8 cellular contexts compared by ENCODE assay signal in the genomic region with DNA sequence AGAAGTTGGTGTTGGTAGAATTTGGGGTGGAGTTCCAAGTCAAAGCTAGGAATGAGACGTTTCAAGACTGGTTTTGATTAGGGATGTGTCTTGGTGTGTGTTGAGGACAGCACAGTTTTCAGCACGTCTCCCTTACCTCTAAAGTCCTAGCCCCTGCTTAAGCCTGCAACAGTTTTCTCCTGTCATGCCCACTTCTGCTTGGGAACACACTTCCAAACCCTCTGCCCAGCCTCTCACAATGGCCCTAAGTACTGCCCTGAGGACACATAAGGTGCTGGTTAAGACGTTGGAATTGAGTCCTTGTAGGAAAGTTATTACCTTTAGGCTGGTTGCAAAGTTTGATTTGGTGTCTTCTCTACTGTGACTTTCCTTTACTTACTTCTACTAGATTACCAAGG. TPM values are rescaled to one million over a fixed set of nuclear protein-coding genes. Genes with fewer than 3 reads are reported as not detected.
DNase-seq lines count a peak whose midpoint lies in the region; ATAC-seq, FAIRE-seq and TF ChIP-seq lines count a peak whose summit lies in the region.

No MANE protein-coding gene starts in this region.

- in situ Hi-C loops in GM12878 (cut with MboI), result no loop called here

- POLR2A ChIA-PET in GM12878 (lab: Charles Lee), result interaction anchor here (1.0 to 4.1 kb wide), 7 partner anchors 10 to 316 kb away, joined by 3 to 20 read pairs (median 6); a partner anchor contains a TSS

- TF ChIP-seq EP300 in GM12878 (IDR thresholded peaks at IDR 0.05; ENCODE audit: borderline replicate concordance in 1 of 2, control insufficient read depth in 1 of 2, low read depth in 2 of 2, low read length in 2 of 2), result no peak

- TF ChIP-seq RAD21 in GM12878 (IDR thresholded peaks at IDR 0.05; ENCODE audit: insufficient read depth, low read depth, low read length), result no peak

- TSS peak; percentile 78 for BruUV-seq in GM12878 (replicated peaks; lab: Mats Ljungman, UMichigan)

- peak overlapping the region; percentile 56 for H3K27ac ChIP-seq in C4-2B
- H3K27ac ChIP-seq in HUES64 (ENCODE audit: low read depth, low read length), result no peak overlapping the region
- peak overlapping the region; percentile 89 for H3K27ac ChIP-seq in GM12878 (ENCODE audit: control insufficient read depth, insufficient read depth)
- H3K27ac ChIP-seq in pancreas, result peak overlapping the region in 1 of 4 donors; percentile 23

- RAD21 ChIA-PET in GM12878 (lab: Charles Lee; ENCODE audit: unreplicated experiment), result interaction anchor here (2.0 to 5.5 kb wide), 3 partner anchors 12 to 47 kb away, joined by 10 to 36 read pairs (median 11); no protein-coding TSS in a partner anchor

- FAIRE-seq in GM12878 (lab: Jason Lieb, UNC) (no peak), pancreas (lab: Jason Lieb, UNC) (no peak)

- ATAC-seq in GM12878 (peak; percentile 0; the same call in 2 of the 3 replicates), pancreas (no peak)

- TF ChIP-seq CTCF in C4-2B (conservative IDR thresholded peaks at IDR 0.05) (no peak), GM12878 (IDR thresholded peaks at IDR 0.05 in 2 of 3, conservative IDR thresholded peaks at IDR 0.05 in 1 of 3; ENCODE audit: control insufficient read depth in 2 of 3, extremely low read depth in 1 of 3, insufficient read depth in 1 of 3, low read depth in 3 of 3, low read length in 3 of 3) (no peak), mesothelial cell of epicardium (IDR thresholded peaks at IDR 0.05; ENCODE audit: unreplicated experiment) (no peak), pancreas (IDR thresholded peaks at IDR 0.05) (no peak)

- intact Hi-C loops in GM12878 (cut with micrococcal nuclease; ENCODE audit: unreplicated experiment), result loop anchor here (5.0 kb wide), 1 partner anchor 370 kb away; no protein-coding TSS in a partner anchor
- intact Hi-C loops in pancreas (cut with DNase I), result no loop called here

- H3K36me3 ChIP-seq in HUES64 (ENCODE audit: insufficient read depth, low read length) (no peaks in the 10 kb centered on the region), GM12878 (ENCODE audit: control insufficient read depth in 2 of 2, insufficient read depth in 2 of 2, low read length in 1 of 2) (no peaks in the 10 kb centered on the region), pancreas (no peaks in the 10 kb centered on the region)

- WGBS in HUES64, result 63% methylated on average over 2 of the region's 3 CpGs
- WGBS in GM12878 (ENCODE audit: insufficient coverage, insufficient replicate concordance, low lambda C conversion rate, missing lambda C conversion rate), result 0% methylated on average over 3 of the region's 3 CpGs
- 41 to 44% methylated on average over 3 of the region's 3 CpGs for WGBS in pancreas, 2 donors

- SMC1A ChIA-PET in GM12878 (lab: Charles Lee; ENCODE audit: uncharacterized antibody, unreplicated experiment), result interaction anchor here (0.9 to 20.9 kb wide), 15 partner anchors 11 to 317 kb away, joined by 3 to 207 read pairs (median 4); a partner anchor contains a TSS

- H3K4me1 ChIP-seq in HUES64 (ENCODE audit: insufficient read depth, low read length) (peaks cover 24% of the 10 kb centered on the region), GM12878 (ENCODE audit: control insufficient read depth, insufficient read depth, low read length) (peaks cover 41% of the 10 kb centered on the region), pancreas (peaks cover 6 to 32% (median 9%) of the 10 kb centered on the region in 3 donors)

- H3K27me3 ChIP-seq in HUES64 (ENCODE audit: insufficient read depth, low read length), result peaks cover 42% of the 10 kb centered on the region
- no peaks in the 10 kb centered on the region for H3K27me3 ChIP-seq in GM12878 (replicated peaks in 1 of 2; ENCODE audit: control insufficient read depth in 2 of 2, insufficient read depth in 2 of 2, low read length in 1 of 2)
- H3K27me3 ChIP-seq in pancreas, result no peaks in the 10 kb centered on the region

- peaks cover 52% of the 10 kb centered on the region for H3K27me3 Mint-ChIP-seq in mesothelial cell of epicardium (ENCODE audit: low read depth)

- H3K36me3 Mint-ChIP-seq in mesothelial cell of epicardium, result peaks cover 7% of the 10 kb centered on the region

- no peak overlapping the region for H3K9ac ChIP-seq in HUES64 (ENCODE audit: low read depth, low read length)
- H3K9ac ChIP-seq in GM12878 (ENCODE audit: control insufficient read depth, insufficient read depth, low read length), result peak overlapping the region; percentile 91

- H2AFZ ChIP-seq in GM12878 (ENCODE audit: control insufficient read depth, low read depth, low read length), result peak overlapping the region; percentile 86

- CTCF ChIA-PET in GM12878 (lab: Yijun Ruan, JAX), result interaction anchor here (1.1 to 9.0 kb wide), 4 partner anchors 13 to 360 kb away, joined by 3 to 61 read pairs (median 10); no protein-coding TSS in a partner anchor

- DNase-seq in GM12878 (ENCODE audit: low read depth, low spot score) (no peak), mesothelial cell of epicardium (ENCODE audit: low spot score in 2 of 2, unreplicated experiment in 2 of 2) (no peak), Ammon's horn (ENCODE audit: low spot score) (no peak), pancreas (no peak), HuH-7 (ENCODE audit: low spot score) (no peak)
- DNase-seq in stimulated activated CD4-positive, alpha-beta T cell treated with anti-CD3 and anti-CD28 coated beads, Interleukin-4, amount 100 ng/mL, for 24 hours, result no peak

- H3K9me3 ChIP-seq in HUES64 (ENCODE audit: insufficient read depth, low read depth, low read length) (no peaks in the 10 kb centered on the region), GM12878 (replicated peaks; ENCODE audit: control insufficient read depth, insufficient read depth, low read length) (no peaks in the 10 kb centered on the region), pancreas (no peaks in the 10 kb centered on the region)

- H4K20me1 ChIP-seq in GM12878 (ENCODE audit: control insufficient read depth, insufficient read depth), result no peaks in the 10 kb centered on the region

- H3K4me3 ChIP-seq in HUES64 (ENCODE audit: low read length), result peak overlapping the region; percentile 67
- peak overlapping the region; percentile 85 for H3K4me3 ChIP-seq in GM12878
- H3K4me3 ChIP-seq in pancreas, result peak overlapping the region in 1 of 4 donors; percentile 76

- TF ChIP-seq POLR2A in GM12878 (IDR thresholded peaks at IDR 0.05; ENCODE audit: low read depth, low read length), result no peak

- peaks cover 30% of the 10 kb centered on the region for H3K4me1 Mint-ChIP-seq in mesothelial cell of epicardium

- H3K9me3 Mint-ChIP-seq in mesothelial cell of epicardium, result no peaks in the 10 kb centered on the region

- peak overlapping the region; percentile 100 for H3K4me2 ChIP-seq in GM12878 (ENCODE audit: control insufficient read depth, insufficient read depth)

- peak overlapping the region; percentile 13 for H3K27ac Mint-ChIP-seq in mesothelial cell of epicardium

- peaks cover 52% of the 10 kb centered on the region for H3K79me2 ChIP-seq in GM12878 (ENCODE audit: control insufficient read depth, insufficient read depth, low read length)

- peak overlapping the region; percentile 61 for H3K4me3 Mint-ChIP-seq in mesothelial cell of epicardium

TF ChIP-seq in GM12878, 131 proteins besides CTCF, POLR2A, EP300 and RAD21:
- no peak for TF ChIP-seq ZSCAN29 (IDR thresholded peaks at IDR 0.05)
- TF ChIP-seq TBL1XR1 (IDR thresholded peaks at IDR 0.05; ENCODE audit: low read depth, low read length), result 0 out of 2 replicates have a peak, but pooled peaks have one; percentile 14

RNA-seq across cellular contexts. Expression of a gene that starts 0.7 kb away (rescaled TPM):
- polyA plus RNA-seq in HUES64 (2013, experiment 1 of 2), result 10.0 TPM
- 8.1 TPM for polyA plus RNA-seq in HUES64 (2013, experiment 2 of 2)
- 49.7 and 52.1 TPM in 2 replicates for total RNA-seq in GM12878 (2013; cell fraction: nucleolus; rRNA removed)
- total RNA-seq in GM12878 (2014; rRNA removed) (37.2 and 40.4 TPM in 2 replicates), GM12878 (2014; rRNA removed; fragmentation: Illumina TruSeq; extraction: Trizol) (53.6 TPM in 2 replicates), GM12878 (2021) (47.2 and 51.7 TPM in 2 replicates), mesothelial cell of epicardium (3.8 to 4.2 TPM (median 4.1 TPM) in 3 replicates), pancreas (1 to 10 TPM in 5 of 6 donors, under 1 TPM in 1; 0.94 to 9.5 (median 3.4) TPM)
- 13.3 TPM for polyA plus RNA-seq in GM12878 (2011; ENCODE audit: low read depth)
- polyA plus RNA-seq in GM12878 (2011; rRNA removed) (48.0 and 80.9 TPM in 2 replicates), GM12878 (2014; fragmentation: Illumina TruSeq; extraction: Trizol) (33.9 and 41.1 TPM in 2 replicates), GM12878 (2014; fragmentation: Nextera tagmentation; extraction: Ambion mirVana) (10 to 100 TPM in 1 of 2 experiments, 1 to 10 TPM in 1; 7.9 to 13.1 TPM), GM12878 (2014; rRNA removed) (19.2 and 25.2 TPM in 2 replicates), GM12878 (2016; fragmentation: Nextera tagmentation; extraction: Ambion mirVana) (10 to 100 TPM; 17.6 to 38.1 TPM), pancreas (1 to 10 TPM in 1 of 2 donors, under 1 TPM in 1; 0.61 to 2.0 TPM)
- 14.4 and 15.3 TPM in 2 replicates for polyA plus RNA-seq in GM12878 (2011; cell fraction: cytosol; rRNA removed)
- polyA plus RNA-seq in GM12878 (2011; cell fraction: nucleus; rRNA removed), result 14.0 and 16.0 TPM in 2 replicates
- 17.7 and 25.6 TPM in 2 replicates for polyA plus RNA-seq in GM12878 (2012)
- 32.5 and 45.8 TPM in 2 replicates for polyA minus RNA-seq in GM12878 (2011; rRNA and poly(A)+ RNA removed)
- polyA minus RNA-seq in GM12878 (2011; cell fraction: cytosol; rRNA and poly(A)+ RNA removed), result 22.6 and 33.0 TPM in 2 replicates
- polyA minus RNA-seq in GM12878 (2011; cell fraction: nucleus; rRNA and poly(A)+ RNA removed), result 14.7 and 16.2 TPM in 2 replicates
